In genomic region chr18:8705941-8706544, GRCh38 we compare ENCODE assay signal across 8 cellular contexts. TPM values are rescaled to one million over a fixed set of nuclear protein-coding genes. Genes with fewer than 3 reads are reported as not detected.
DNase-seq lines count a peak whose midpoint lies in the region; ATAC-seq and TF ChIP-seq lines count a peak whose summit lies in the region.

No MANE protein-coding gene starts in this region.

- POLR2A ChIA-PET in AG04450 (lab: Yijun Ruan, JAX) (interaction anchor here (1.8 to 2.0 kb wide), 2 partner anchors 41 to 95 kb away, joined by 9 to 16 read pairs; no protein-coding TSS in a partner anchor), PC-9 (lab: Charles Lee; ENCODE audit: unreplicated experiment) (interaction anchor here (0.6 kb wide), 2 partner anchors 82 to 142 kb away, joined by 6 to 8 read pairs; no protein-coding TSS in a partner anchor)
- POLR2A ChIA-PET in naive thymus-derived CD4-positive, alpha-beta T cell (lab: Charles Lee) = no interaction called here

- no peak overlapping the region for H3K27ac ChIP-seq in AG04450 (ENCODE audit: low read depth, low read length)
- H3K27ac ChIP-seq in PC-9 = no peak overlapping the region
- no peak overlapping the region for H3K27ac ChIP-seq in endodermal cell (ENCODE audit: low read depth, low read length)
- H3K27ac ChIP-seq in naive thymus-derived CD4-positive, alpha-beta T cell (ENCODE audit: low read depth, low read length) = no peak overlapping the region
- no peak overlapping the region for H3K27ac ChIP-seq in Karpas-422 (ENCODE audit: low read length)

- H3K4me1 Mint-ChIP-seq in endodermal cell = peaks cover 28% of the 10 kb centered on the region
- peaks cover 13 to 29% (median 17%) of the 10 kb centered on the region in 7 donors for H3K4me1 Mint-ChIP-seq in naive thymus-derived CD4-positive, alpha-beta T cell

- H4K20me1 ChIP-seq in PC-9 (ENCODE audit: insufficient read depth) (no peaks in the 10 kb centered on the region), Karpas-422 (ENCODE audit: insufficient read depth, low read depth, low read length) (no peaks in the 10 kb centered on the region; the same call in 1 of the 2 replicates)

- ATAC-seq in GM19397 (IDR thresholded peaks at IDR 0.05; ENCODE audit: unreplicated experiment) = peak; percentile 3
- ATAC-seq in naive thymus-derived CD4-positive, alpha-beta T cell = no peak
- ATAC-seq in HG02938 (IDR thresholded peaks at IDR 0.05; ENCODE audit: unreplicated experiment) = no peak
- no peak for ATAC-seq in HG03280 (IDR thresholded peaks at IDR 0.05; ENCODE audit: unreplicated experiment)

- H3K36me3 Mint-ChIP-seq in endodermal cell (ENCODE audit: low read depth) = peaks cover 2% of the 10 kb centered on the region
- H3K36me3 Mint-ChIP-seq in naive thymus-derived CD4-positive, alpha-beta T cell = no peaks in the 10 kb centered on the region

- H3K4me1 ChIP-seq in PC-9 (replicated peaks; ENCODE audit: insufficient read depth) (peaks cover 21% of the 10 kb centered on the region), endodermal cell (ENCODE audit: control insufficient read depth, insufficient read depth, low read length) (peaks cover 5% of the 10 kb centered on the region), Karpas-422 (ENCODE audit: low read length) (peaks cover 7% of the 10 kb centered on the region)
- H3K4me1 ChIP-seq in naive thymus-derived CD4-positive, alpha-beta T cell (ENCODE audit: control insufficient read depth in 2 of 2, insufficient read depth in 2 of 2, low read length in 2 of 2) = peaks cover 6 to 21% of the 10 kb centered on the region in 2 donors

- H3K9me3 ChIP-seq in AG04450 (ENCODE audit: control insufficient read depth, insufficient read depth, low read length) (no peaks in the 10 kb centered on the region; the same call in 1 of the 2 replicates), PC-9 (ENCODE audit: insufficient read depth, low read depth) (no peaks in the 10 kb centered on the region), endodermal cell (ENCODE audit: control insufficient read depth, low read length) (no peaks in the 10 kb centered on the region), Karpas-422 (ENCODE audit: low read length) (no peaks in the 10 kb centered on the region)
- H3K9me3 ChIP-seq in naive thymus-derived CD4-positive, alpha-beta T cell (ENCODE audit: control insufficient read depth in 2 of 3, low read length in 3 of 3) = no peaks in the 10 kb centered on the region

- 0 out of 2 replicates have a peak, but pooled peaks cover 4% of the 10 kb centered on the region for H3K79me2 ChIP-seq in PC-9 (ENCODE audit: low read depth)
- no peaks in the 10 kb centered on the region for H3K79me2 ChIP-seq in Karpas-422 (ENCODE audit: low read length)

- H3K4me3 ChIP-seq in AG04450 (ENCODE audit: low read depth, low read length) (peak overlapping the region; percentile 82), PC-9 (peak overlapping the region; percentile 76), endodermal cell (ENCODE audit: low read length) (peak overlapping the region; percentile 76), Karpas-422 (ENCODE audit: low read length) (no peak overlapping the region)
- peak overlapping the region; percentile 18 for H3K4me3 ChIP-seq in naive thymus-derived CD4-positive, alpha-beta T cell (ENCODE audit: low read length)

- H3F3A ChIP-seq in PC-9 (ENCODE audit: insufficient read depth, low read depth) = peaks cover 18% of the 10 kb centered on the region; the same call in 1 of the 2 replicates

- peak overlapping the region; percentile 68 for H3K4me3 Mint-ChIP-seq in endodermal cell
- peak overlapping the region in 6 of 10 donors; percentile 33 to 91 (median 70) for H3K4me3 Mint-ChIP-seq in naive thymus-derived CD4-positive, alpha-beta T cell

- DNase-seq in AG04450 (ENCODE audit: low read depth, low spot score) (no peak), PC-9 (peak in 1 of 2 experiments; percentile 31), endodermal cell (peak; percentile 65), Karpas-422 (no peak)
- peak in 7 of 9 donors; percentile 19 to 42 (median 30) for DNase-seq in naive thymus-derived CD4-positive, alpha-beta T cell

- 0% methylated on average over 66 to 92 of the region's 92 CpGs for WGBS in endodermal cell (ENCODE audit: insufficient coverage in 1 of 2, insufficient read length in 1 of 2), 2 experiments

- no peak overlapping the region for H3K27ac Mint-ChIP-seq in endodermal cell
- no peak overlapping the region for H3K27ac Mint-ChIP-seq in naive thymus-derived CD4-positive, alpha-beta T cell

- BruUV-seq in PC-9 (replicated peaks; lab: Mats Ljungman, UMichigan) = no TSS peak

- intact Hi-C loops in PC-9 (cut with micrococcal nuclease; ENCODE audit: unreplicated experiment) = loop anchor here (2.0 to 5.0 kb wide), 4 partner anchors 25 to 231 kb away; no protein-coding TSS in a partner anchor
- intact Hi-C loops in naive thymus-derived CD4-positive, alpha-beta T cell (cut with micrococcal nuclease) = loop anchor here (1.0 to 10.0 kb wide), 13 partner anchors 39 to 1209 kb away; partner anchors contain the start of genes ANKRD12 (in 2 of the 2), PPP4R1 (in 2 of the 2), RALBP1 (in 2 of the 2) and TWSG1 (in 2 of the 2)

- peaks cover 3% of the 10 kb centered on the region for H3K9me3 Mint-ChIP-seq in endodermal cell
- H3K9me3 Mint-ChIP-seq in naive thymus-derived CD4-positive, alpha-beta T cell = peaks cover 0 to 5% (median 1%) of the 10 kb centered on the region in 11 donors

- CTCF ChIA-PET in AG04450 (lab: Charles Lee) = interaction anchor here (1.3 to 1.8 kb wide), 2 partner anchors 10 to 282 kb away, joined by 4 to 6 read pairs; no protein-coding TSS in a partner anchor
- CTCF ChIA-PET in PC-9 (lab: Charles Lee) = no interaction called here
- CTCF ChIA-PET in naive thymus-derived CD4-positive, alpha-beta T cell (lab: Charles Lee) = no interaction called here

- no peak for TF ChIP-seq CTCF in AG04450 (IDR thresholded peaks at IDR 0.05; ENCODE audit: low read depth, low read length)
- TF ChIP-seq CTCF in PC-9 (conservative IDR thresholded peaks at IDR 0.05) = no peak
- no peak for TF ChIP-seq CTCF in endodermal cell (conservative IDR thresholded peaks at IDR 0.05)

- no peaks in the 10 kb centered on the region for H3K9me2 ChIP-seq in PC-9 (ENCODE audit: insufficient read depth)
- H3K9me2 ChIP-seq in Karpas-422 (replicated peaks; ENCODE audit: insufficient read depth, low read length) = no peaks in the 10 kb centered on the region

- H3K27me3 Mint-ChIP-seq in endodermal cell (ENCODE audit: insufficient read depth) = peaks cover 31% of the 10 kb centered on the region
- peaks cover 52 to 71% (median 64%) of the 10 kb centered on the region in 5 donors for H3K27me3 Mint-ChIP-seq in naive thymus-derived CD4-positive, alpha-beta T cell

- H3K27me3 ChIP-seq in AG04450 (ENCODE audit: control insufficient read depth, insufficient read depth, low read length) (no peaks in the 10 kb centered on the region), PC-9 (ENCODE audit: insufficient read depth, low read depth) (no peaks in the 10 kb centered on the region), endodermal cell (ENCODE audit: control insufficient read depth, insufficient read depth, low read length, poor library complexity, severe bottlenecking) (peaks cover 32% of the 10 kb centered on the region), Karpas-422 (ENCODE audit: low read length) (no peaks in the 10 kb centered on the region)
- H3K27me3 ChIP-seq in naive thymus-derived CD4-positive, alpha-beta T cell (ENCODE audit: control insufficient read depth in 2 of 2, insufficient read depth in 2 of 2, low read length in 2 of 2) = peaks cover 5 to 19% of the 10 kb centered on the region in 2 donors

- no peak overlapping the region for H3K9ac ChIP-seq in endodermal cell (ENCODE audit: extremely low read depth, low read length, poor library complexity, severe bottlenecking)
- H3K9ac ChIP-seq in Karpas-422 (ENCODE audit: low read length) = no peak overlapping the region

- H3K36me3 ChIP-seq in PC-9 (ENCODE audit: low read depth) (no peaks in the 10 kb centered on the region), endodermal cell (ENCODE audit: control insufficient read depth, insufficient read depth, low read length) (no peaks in the 10 kb centered on the region), Karpas-422 (ENCODE audit: insufficient read depth, low read length) (no peaks in the 10 kb centered on the region)
- no peaks in the 10 kb centered on the region for H3K36me3 ChIP-seq in naive thymus-derived CD4-positive, alpha-beta T cell (ENCODE audit: control insufficient read depth in 2 of 3, insufficient read depth in 3 of 3, low read length in 3 of 3)

- H3K4me2 ChIP-seq in PC-9 (peak overlapping the region; percentile 97), Karpas-422 (ENCODE audit: low read depth, low read length, poor library complexity, severe bottlenecking) (no peak overlapping the region)

- H2AFZ ChIP-seq in PC-9 = peak overlapping the region; percentile 81; the same call in 1 of the 2 replicates
- no peak overlapping the region for H2AFZ ChIP-seq in Karpas-422 (ENCODE audit: low read length)

RNA-seq across cellular contexts. Expression of gene MTCL1, which starts 0.7 kb away (rescaled TPM):
- polyA plus RNA-seq in AG04450 (2011; rRNA removed) = 54.5 and 56.6 TPM in 2 replicates
- polyA minus RNA-seq in AG04450 (2011; rRNA and poly(A)+ RNA removed) = 119 and 120 TPM in 2 replicates
- total RNA-seq in PC-9 (2021) = 29.6 and 30.0 TPM in 2 replicates
- 10 to 100 TPM; 15.0 to 26.0 TPM for total RNA-seq in endodermal cell
- polyA plus RNA-seq in endodermal cell (2013, experiment 1 of 2) = 31.7 TPM
- polyA plus RNA-seq in endodermal cell (2013, experiment 2 of 2) = 26.8 TPM
- total RNA-seq in naive thymus-derived CD4-positive, alpha-beta T cell = under 1 TPM in 3 of 5 experiments, not detected in 2; 0.17 to 0.81 (median 0.61) TPM
- polyA plus RNA-seq in naive thymus-derived CD4-positive, alpha-beta T cell = not detected
- 0.43 and 2.9 TPM in 2 replicates for total RNA-seq in Karpas-422 (2014; rRNA removed; shearing (Covaris generic); ENCODE audit: low replicate concordance)

Comparison
In these comparisons a context has a peak if more than half of its experiments do, and no peak if none do; other contexts are left out.
1. DNase-seq: peak in endodermal cell (single experiment) and naive thymus-derived CD4-positive, alpha-beta T cell (7 of 9); none in AG04450 (single experiment) and Karpas-422 (single experiment).